11 cellular contexts compared by ENCODE assay signal in genomic region chr1:45828841-45829240, GRCh38.
"Had no signal": no experiment of that assay in that cellular context is flagged by ENCODE, and none has a peak within 500 bp of the region (broad histone marks: within the 10 kb centered on the region; RNA-seq: fewer than 3 reads in every experiment).

No MANE protein-coding gene starts in this region.

- H3K9me3 ChIP-seq: HAP-1 had no signal

- H3K4me1 Mint-ChIP-seq: IgD-negative memory B cell had no signal

- H3K4me2 ChIP-seq: KMS-11 had no signal

- H3K4me3 ChIP-seq: GM23248, HAP-1 had no signal

- H3K27ac Mint-ChIP-seq: HFFc6, IgD-negative memory B cell had no signal

- H3K4me3 Mint-ChIP-seq: HFFc6, IgD-negative memory B cell had no signal

- ATAC-seq: HCT116, HepG2 had no signal

- DNase-seq: GM23248, GOT3, H7, HFFc6, KBM-7 had no signal

- H3K27ac ChIP-seq: GM23248, HL-60, KMS-11 had no signal

- H3K27me3 Mint-ChIP-seq: IgD-negative memory B cell had no signal

- H3K9me3 Mint-ChIP-seq: HFFc6, IgD-negative memory B cell had no signal
